Comparison of ENCODE assay signal across 8 cellular contexts in genomic region chr3:53881691-53882593, GRCh38. TPM values are rescaled to one million over a fixed set of nuclear protein-coding genes. Genes with fewer than 3 reads are reported as not detected.
DNase-seq lines count a peak whose midpoint lies in the region; ATAC-seq and TF ChIP-seq lines count a peak whose summit lies in the region.

TSS of gene ACTR8 (minus strand) at chr3:53882152. CDS start at chr3:53882101, 51 bp downstream.

- H3K36me3 ChIP-seq in GM23338 (ENCODE audit: insufficient read depth) = peaks cover 44% of the 10 kb centered on the region
- H3K36me3 ChIP-seq in gastroesophageal sphincter = peaks cover under 1 to 69% of the 10 kb centered on the region in 2 donors
- H3K36me3 ChIP-seq in neutrophil = peaks cover 64% of the 10 kb centered on the region

- H3K9me2 ChIP-seq in GM23338 (ENCODE audit: insufficient read depth) = no peaks in the 10 kb centered on the region

- H3K4me3 Mint-ChIP-seq in GM23338 = peak within 1 kb of the TSS; percentile 97

- H3K27ac ChIP-seq in GM23338 (ENCODE audit: low read depth) (peak within 1 kb of the TSS; percentile 94), gastroesophageal sphincter (peak within 1 kb of the TSS; percentile 68 to 89 (median 88)), neutrophil (peak within 1 kb of the TSS; percentile 84)

- H3K4me3 ChIP-seq in GM23338 (peak within 1 kb of the TSS; percentile 70), LNCaP clone FGC (ENCODE audit: low read depth, low read length) (peak within 1 kb of the TSS; percentile 69), gastroesophageal sphincter (peak within 1 kb of the TSS; percentile 95 to 96), neutrophil (ENCODE audit: low read depth in 1 of 2, low read length in 1 of 2) (peak within 1 kb of the TSS; percentile 89 to 92)

- peak; percentile 81 for DNase-seq in ELR (ENCODE audit: low read depth)
- peak; percentile 90 for DNase-seq in GM23338 (ENCODE audit: low spot score)
- DNase-seq in LNCaP clone FGC (ENCODE audit: low read depth) = no peak
- peak; percentile 84 for DNase-seq in SK-MEL-5 (ENCODE audit: low read depth, low spot score)
- DNase-seq in activated naive CD4-positive, alpha-beta T cell treated with Interleukin-2 at 50 U/mL for 16 hours = peak; percentile 88

- in situ Hi-C loops in SK-MEL-5 (cut with HindIII; ENCODE audit: low pct_unique_long_range_greater_than_20kb, low sequenced_read_pairs) = no loop called here

- TF ChIP-seq CTCF in GM23338 (conservative IDR thresholded peaks at IDR 0.05; ENCODE audit: low read depth in 2 of 2) (no peak), LNCaP clone FGC (IDR thresholded peaks at IDR 0.05; ENCODE audit: control insufficient read depth, extremely low read depth, insufficient read depth) (no peak), gastroesophageal sphincter (IDR thresholded peaks at IDR 0.05) (peak in 3 of 4 experiments; percentile 20 to 41 (median 24)), neutrophil (IDR thresholded peaks at IDR 0.05) (peak; percentile 29), subcutaneous adipose tissue (IDR thresholded peaks at IDR 0.05; ENCODE audit: low read depth) (no peak)

- H2AFZ ChIP-seq in GM23338 = peak within 1 kb of the TSS; percentile 79; the same call in 1 of the 2 replicates

- H3K27me3 Mint-ChIP-seq in GM23338 (ENCODE audit: insufficient read depth, low read depth, poor library complexity) = peaks cover 7% of the 10 kb centered on the region

- 4 to 21% methylated on average over 3 to 21 of the region's 65 CpGs for WGBS in gastroesophageal sphincter (ENCODE audit: low coverage in 1 of 2), 2 donors

- H3K36me3 Mint-ChIP-seq in GM23338 (ENCODE audit: low read depth) = peaks cover 47% of the 10 kb centered on the region

- H3K9me3 Mint-ChIP-seq in GM23338 = no peaks in the 10 kb centered on the region

- H3K79me2 ChIP-seq in GM23338 (replicated peaks; ENCODE audit: insufficient read depth) = peaks cover 9% of the 10 kb centered on the region

- H4K20me1 ChIP-seq in GM23338 (replicated peaks; ENCODE audit: insufficient read depth) = peaks cover 11% of the 10 kb centered on the region; the same call in 1 of the 2 replicates

- no peak for TF ChIP-seq EP300 in gastroesophageal sphincter (IDR thresholded peaks at IDR 0.05)

- no peaks in the 10 kb centered on the region for H3F3A ChIP-seq in GM23338 (replicated peaks; ENCODE audit: low read depth)

- TF ChIP-seq POLR2A in gastroesophageal sphincter (IDR thresholded peaks at IDR 0.05) = peak; percentile 33 to 34

- ATAC-seq in GM23338 = peak; percentile 92
- peak; percentile 98 for ATAC-seq in gastroesophageal sphincter

- no peaks in the 10 kb centered on the region for H3K9me3 ChIP-seq in gastroesophageal sphincter
- no peaks in the 10 kb centered on the region for H3K9me3 ChIP-seq in neutrophil

- no peaks in the 10 kb centered on the region for H3K27me3 ChIP-seq in GM23338 (ENCODE audit: insufficient read depth)
- H3K27me3 ChIP-seq in gastroesophageal sphincter = no peaks in the 10 kb centered on the region
- no peaks in the 10 kb centered on the region for H3K27me3 ChIP-seq in neutrophil

- peak within 1 kb of the TSS; percentile 98 for H3K27ac Mint-ChIP-seq in GM23338

- peak within 1 kb of the TSS; percentile 87 for H3K4me2 ChIP-seq in GM23338

- peaks cover 12% of the 10 kb centered on the region for H3K4me1 Mint-ChIP-seq in GM23338

- H3K4me1 ChIP-seq in GM23338 (ENCODE audit: insufficient read depth) (peaks cover 7% of the 10 kb centered on the region; the same call in 1 of the 2 replicates), gastroesophageal sphincter (peaks cover 8 to 27% (median 9%) of the 10 kb centered on the region in 3 donors), neutrophil (ENCODE audit: control insufficient read depth in 1 of 2, insufficient read depth in 1 of 2, low read depth in 1 of 2, low read length in 1 of 2) (peaks cover 14% of the 10 kb centered on the region in 2 experiments)

TF ChIP-seq in GM23338, 12 proteins besides CTCF, POLR2A, EP300 and RAD21 (continues in another document):
- TF ChIP-seq ZNF462 (CRISPR knock-in tag; IDR thresholded peaks at IDR 0.05) = no peak
- peak; percentile 76; the same call in 1 of the 2 replicates for TF ChIP-seq ETS1 (IDR thresholded peaks at IDR 0.05)
- peak; percentile 97 for TF ChIP-seq POLR2AphosphoS5 (IDR thresholded peaks at IDR 0.05; ENCODE audit: low read depth)

RNA-seq across cellular contexts. Expression of gene ACTR8, which starts in this region (rescaled TPM):
- 23.0 and 25.7 TPM in 2 replicates for total RNA-seq in GM23338 (2014; rRNA removed; shearing (Covaris generic))
- polyA plus RNA-seq in GM23338 (2016; fragmentation: Nextera tagmentation; extraction: Ambion mirVana) = 16.2 and 19.8 TPM in 2 replicates
- total RNA-seq in SK-MEL-5 (2014; rRNA removed; shearing (Covaris generic)) = 36.3 and 37.5 TPM in 2 replicates
- 13.2 and 18.6 TPM in 2 replicates for polyA plus RNA-seq in SK-MEL-5 (2015; cell fraction: cytosol; rRNA removed)
- polyA plus RNA-seq in SK-MEL-5 (2015; cell fraction: nucleus; rRNA removed) = 28.2 and 32.3 TPM in 2 replicates
- total RNA-seq in gastroesophageal sphincter (10 to 100 TPM; 22.4 to 26.8 (median 25.7) TPM), subcutaneous adipose tissue (10 to 100 TPM; 11.7 to 28.9 (median 25.0) TPM)

Comparison
In these comparisons a context has a peak if more than half of its experiments do, and no peak if none do; other contexts are left out.
1. CTCF ChIP-seq: peak in gastroesophageal sphincter (3 of 4) and neutrophil (single experiment); none in GM23338 (0 of 2), LNCaP clone FGC (single experiment) and subcutaneous adipose tissue (single experiment).
2. Peak in every context shown above with its lines, with median percentiles within 50 percentile points of each other: H3K27ac ChIP-seq and H3K4me3 ChIP-seq.